In the genomic region with DNA sequence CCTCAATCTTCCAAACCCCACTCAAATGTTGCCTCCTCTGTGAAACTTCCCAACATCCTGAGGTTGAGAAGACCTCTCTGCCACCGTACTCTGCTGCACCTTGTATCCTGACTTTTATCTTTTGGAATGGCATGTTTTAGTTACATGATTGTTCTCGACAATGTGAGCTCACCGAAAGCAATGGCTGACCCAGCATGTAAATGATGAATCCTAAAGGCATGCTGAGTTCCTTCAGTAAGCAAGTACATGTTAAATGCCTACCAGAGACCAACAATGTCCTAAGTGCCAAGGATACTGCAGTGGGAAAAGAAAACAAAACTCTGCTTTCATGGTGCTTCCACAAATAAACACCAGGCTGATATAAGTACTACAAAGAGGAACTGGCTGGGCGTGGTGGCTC, we compare ENCODE assay signal across 1 cellular context.
TF ChIP-seq lines count a peak whose summit lies in the region.

No MANE protein-coding gene starts in this region.

TF ChIP-seq in IMR-90, 13 proteins besides CTCF, POLR2A, EP300 and RAD21:
- TF ChIP-seq NFE2L2 (IDR thresholded peaks at IDR 0.05; ENCODE audit: low read depth, low read length): no peak
- no peak for TF ChIP-seq MAZ (IDR thresholded peaks at IDR 0.05; ENCODE audit: borderline replicate concordance, low read depth, low read length)
- no peak for TF ChIP-seq MXI1 (IDR thresholded peaks at IDR 0.05; ENCODE audit: borderline replicate concordance, low read depth, low read length)
- TF ChIP-seq FOS (IDR thresholded peaks at IDR 0.05; ENCODE audit: low read depth, low read length): no peak
- no peak for TF ChIP-seq CHD1 (IDR thresholded peaks at IDR 0.05; ENCODE audit: low read depth, low read length)
- no peak for TF ChIP-seq SMC3 (IDR thresholded peaks at IDR 0.05; ENCODE audit: low read depth, low read length)
- TF ChIP-seq CEBPB (IDR thresholded peaks at IDR 0.05; ENCODE audit: low read depth, low read length): no peak
- TF ChIP-seq, protein P1, sequence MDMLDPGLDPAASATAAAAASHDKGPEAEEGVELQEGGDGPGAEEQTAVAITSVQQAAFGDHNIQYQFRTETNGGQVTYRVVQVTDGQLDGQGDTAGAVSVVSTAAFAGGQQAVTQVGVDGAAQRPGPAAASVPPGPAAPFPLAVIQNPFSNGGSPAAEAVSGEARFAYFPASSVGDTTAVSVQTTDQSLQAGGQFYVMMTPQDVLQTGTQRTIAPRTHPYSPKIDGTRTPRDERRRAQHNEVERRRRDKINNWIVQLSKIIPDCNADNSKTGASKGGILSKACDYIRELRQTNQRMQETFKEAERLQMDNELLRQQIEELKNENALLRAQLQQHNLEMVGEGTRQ (IDR thresholded peaks at IDR 0.05; ENCODE audit: low read depth, low read length): no peak
- no peak for TF ChIP-seq BHLHE40 (IDR thresholded peaks at IDR 0.05; ENCODE audit: low read depth, low read length)
- no peak for TF ChIP-seq RFX5 (IDR thresholded peaks at IDR 0.05; ENCODE audit: low read depth, low read length)
- TF ChIP-seq, protein P2, sequence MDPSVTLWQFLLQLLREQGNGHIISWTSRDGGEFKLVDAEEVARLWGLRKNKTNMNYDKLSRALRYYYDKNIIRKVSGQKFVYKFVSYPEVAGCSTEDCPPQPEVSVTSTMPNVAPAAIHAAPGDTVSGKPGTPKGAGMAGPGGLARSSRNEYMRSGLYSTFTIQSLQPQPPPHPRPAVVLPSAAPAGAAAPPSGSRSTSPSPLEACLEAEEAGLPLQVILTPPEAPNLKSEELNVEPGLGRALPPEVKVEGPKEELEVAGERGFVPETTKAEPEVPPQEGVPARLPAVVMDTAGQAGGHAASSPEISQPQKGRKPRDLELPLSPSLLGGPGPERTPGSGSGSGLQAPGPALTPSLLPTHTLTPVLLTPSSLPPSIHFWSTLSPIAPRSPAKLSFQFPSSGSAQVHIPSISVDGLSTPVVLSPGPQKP (IDR thresholded peaks at IDR 0.05; ENCODE audit: borderline replicate concordance, low read depth, low read length): no peak
- no peak for TF ChIP-seq MAFK (IDR thresholded peaks at IDR 0.05; ENCODE audit: low read depth, low read length)
- no peak for TF ChIP-seq RCOR1 (IDR thresholded peaks at IDR 0.05; ENCODE audit: insufficient replicate concordance, low read length)
